21 cellular contexts compared by ENCODE assay signal in the genomic region with DNA sequence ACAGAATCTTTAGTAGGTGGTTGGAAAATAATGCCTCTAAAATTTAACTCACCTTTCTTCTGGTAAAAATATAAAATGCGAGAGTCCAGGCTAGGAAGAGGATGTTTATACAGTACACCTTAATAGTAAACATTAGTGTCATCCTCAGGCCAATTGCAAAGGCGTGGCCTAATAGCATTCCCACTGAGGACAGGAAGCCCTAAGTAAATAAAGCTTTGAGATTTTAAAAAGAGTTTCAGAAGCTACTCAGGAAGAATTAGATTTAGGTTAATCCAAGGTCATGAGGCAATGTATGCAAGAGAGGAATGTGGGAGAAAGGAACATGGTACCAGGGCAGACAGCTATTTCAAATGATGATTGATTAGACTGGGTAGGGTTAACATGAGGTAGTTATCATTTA. TPM values are rescaled to one million over a fixed set of nuclear protein-coding genes. Genes with fewer than 3 reads are reported as not detected.
"Had no signal": no experiment of that assay in that cellular context is flagged by ENCODE, and none has a peak within 500 bp of the region (broad histone marks: within the 10 kb centered on the region; RNA-seq: fewer than 3 reads in every experiment).

No MANE protein-coding gene starts in this region.

- H3K27ac Mint-ChIP-seq: activated CD4-positive, alpha-beta T cell treated with anti-CD3 and anti-CD28 coated beads, Interleukin-2, amount 10 ng/mL, durations not matched to agents 24 days and 14 days; activated CD8-positive, alpha-beta T cell treated with anti-CD3 and anti-CD28 coated beads for 36 hours; activated T-helper 17 cell treated with anti-CD3 and anti-CD28 coated beads, Interleukin-2, amount 50 U/mL, for 72 hours; brain had no signal

- H3K27me3 ChIP-seq: colonic mucosa, tibial artery had no signal

- H3K9me3 Mint-ChIP-seq: activated CD4-positive, alpha-beta T cell treated with anti-CD3 and anti-CD28 coated beads, Interleukin-2, amount 10 ng/mL, durations not matched to agents 24 days and 14 days; activated CD8-positive, alpha-beta T cell treated with anti-CD3 and anti-CD28 coated beads for 36 hours; activated T-helper 17 cell treated with anti-CD3 and anti-CD28 coated beads, Interleukin-2, amount 50 U/mL, for 72 hours; brain; central memory CD8-positive, alpha-beta T cell; naive B cell; neural crest cell had no signal

- H3K27me3 Mint-ChIP-seq: activated CD4-positive, alpha-beta T cell treated with anti-CD3 and anti-CD28 coated beads, Interleukin-2, amount 10 ng/mL, durations not matched to agents 24 days and 14 days; activated CD8-positive, alpha-beta T cell treated with anti-CD3 and anti-CD28 coated beads for 36 hours; activated T-helper 17 cell treated with anti-CD3 and anti-CD28 coated beads, Interleukin-2, amount 50 U/mL, for 72 hours; brain; central memory CD8-positive, alpha-beta T cell; naive B cell had no signal

- H3K4me1 ChIP-seq: colonic mucosa, left ventricle myocardium inferior, tibial artery had no signal

- H3K4me3 Mint-ChIP-seq: activated CD4-positive, alpha-beta T cell treated with anti-CD3 and anti-CD28 coated beads, Interleukin-2, amount 10 ng/mL, durations not matched to agents 24 days and 14 days; activated CD8-positive, alpha-beta T cell treated with anti-CD3 and anti-CD28 coated beads for 36 hours; activated T-helper 17 cell treated with anti-CD3 and anti-CD28 coated beads, Interleukin-2, amount 50 U/mL, for 72 hours; brain; central memory CD8-positive, alpha-beta T cell; naive B cell; neural crest cell had no signal

- DNase-seq: activated CD4-positive, alpha-beta T cell treated with anti-CD3 and anti-CD28 coated beads, Interleukin-2, amount 10 ng/mL, durations not matched to agents 24 days and 14 days; activated CD8-positive, alpha-beta T cell treated with anti-CD3 and anti-CD28 coated beads for 36 hours; activated naive CD4-positive, alpha-beta T cell; activated T-cell treated with anti-CD3 and anti-CD28 coated beads, Interleukin-2, amount 50 U/mL, for 1 hour; colonic mucosa; erythroblast; left ventricle myocardium inferior; mammary epithelial cell; naive B cell; stimulated activated CD4-positive, alpha-beta T cell treated with anti-CD3 and anti-CD28 coated beads, Interleukin-12 subunit alpha, Interleukin-12 subunit beta, amount 100 ng/mL, for 4 hours; stimulated activated CD4-positive, alpha-beta T cell treated with anti-CD3 and anti-CD28 coated beads, Interleukin-1b, Interleukin-23, amount 100 ng/mL, for 48 hours; stimulated activated CD8-positive, alpha-beta memory T cell treated with anti-CD3 and anti-CD28 coated beads, Interleukin-4, amount 100 ng/mL, for 48 hours; stimulated activated naive CD4-positive, alpha-beta T cell; T-helper 9 cell; tibial artery had no signal

- H3K4me3 ChIP-seq: colonic mucosa, left ventricle myocardium inferior, tibial artery had no signal

- H3K4me1 Mint-ChIP-seq: activated CD4-positive, alpha-beta T cell treated with anti-CD3 and anti-CD28 coated beads, Interleukin-2, amount 10 ng/mL, durations not matched to agents 24 days and 14 days; activated T-helper 17 cell treated with anti-CD3 and anti-CD28 coated beads, Interleukin-2, amount 50 U/mL, for 72 hours; brain; central memory CD8-positive, alpha-beta T cell; naive B cell had no signal

- FAIRE-seq: endometrium, frontal cortex had no signal

- H3K9me3 ChIP-seq: colonic mucosa, left ventricle myocardium inferior, tibial artery had no signal

- H3K36me3 ChIP-seq: colonic mucosa, tibial artery had no signal

- ATAC-seq: activated CD8-positive, alpha-beta T cell treated with anti-CD3 and anti-CD28 coated beads for 36 hours; activated T-helper 17 cell treated with anti-CD3 and anti-CD28 coated beads, Interleukin-2, amount 50 U/mL, for 72 hours had no signal

- H3K36me3 Mint-ChIP-seq: brain, naive B cell had no signal

- H3K27ac ChIP-seq: colonic mucosa, left ventricle myocardium inferior, tibial artery had no signal

RNA-seq across cellular contexts. Expression of gene SRPX, which starts 57.1 kb away (rescaled TPM):
- total RNA-seq: activated CD4-positive, alpha-beta T cell treated with anti-CD3 and anti-CD28 coated beads, Interleukin-2, amount 10 ng/mL, durations not matched to agents 24 days and 14 days; activated CD8-positive, alpha-beta T cell treated with anti-CD3 and anti-CD28 coated beads for 36 hours had no signal
